Comparison of ENCODE assay signal across 9 cellular contexts in the genomic region with DNA sequence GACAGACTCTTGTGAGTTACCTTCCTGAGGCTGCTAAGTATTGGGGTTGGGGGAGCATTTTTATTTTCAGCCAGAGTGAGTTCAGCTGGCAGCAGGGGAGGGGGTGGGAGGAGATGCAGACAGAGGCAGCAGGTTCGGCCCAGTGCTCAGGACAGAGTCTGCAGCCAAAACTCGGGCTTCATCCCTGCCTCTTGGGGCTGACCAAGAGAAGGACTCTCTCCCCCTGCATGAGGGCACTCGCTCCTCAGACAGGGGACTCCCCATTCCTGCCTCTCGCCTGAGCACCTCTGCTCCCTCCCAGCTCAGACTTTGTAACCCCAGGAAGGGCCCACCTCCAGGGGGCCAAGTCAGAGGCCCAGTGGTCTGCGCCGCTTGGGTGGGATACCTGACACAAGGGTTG. TPM values are rescaled to one million over a fixed set of nuclear protein-coding genes. Genes with fewer than 3 reads are reported as not detected.
DNase-seq lines count a peak whose midpoint lies in the region; ATAC-seq and TF ChIP-seq lines count a peak whose summit lies in the region.
"Had no signal": no experiment of that assay in that cellular context is flagged by ENCODE, and none has a peak within 500 bp of the region (broad histone marks: within the 10 kb centered on the region; RNA-seq: fewer than 3 reads in every experiment).

No MANE protein-coding gene starts in this region.

- H3K4me3 ChIP-seq in OCI-LY3 (ENCODE audit: low read length), result no peak overlapping the region; the same call in 1 of the 2 replicates
- no peak overlapping the region for H3K4me3 ChIP-seq in esophagus muscularis mucosa

- H3K4me3 Mint-ChIP-seq in T-helper 2 cell treated with Interferon-gamma antibody and Interleukin-4, amounts not matched to agents 5 μg/mL and 100 μg/mL, for 36 hours, result peak overlapping the region; percentile 64
- peak overlapping the region; percentile 66 for H3K4me3 Mint-ChIP-seq in stimulated activated effector memory CD8-positive, alpha-beta T cell treated with anti-CD3 and anti-CD28 coated beads, Interleukin-12 subunit alpha, Interleukin-12 subunit beta, amount 100 ng/mL, for 72 hours

- no peak for TF ChIP-seq EP300 in esophagus muscularis mucosa (IDR thresholded peaks at IDR 0.05)

- H3K9ac ChIP-seq in OCI-LY3 (ENCODE audit: low read length), result no peak overlapping the region

- 89% methylated on average over 4 of the region's 6 CpGs for WGBS in esophagus muscularis mucosa

- ATAC-seq in stimulated activated effector memory CD8-positive, alpha-beta T cell treated with anti-CD3 and anti-CD28 coated beads, Interleukin-12 subunit alpha, Interleukin-12 subunit beta, amount 100 ng/mL, for 72 hours, result no peak

- no peaks in the 10 kb centered on the region for H3K9me3 Mint-ChIP-seq in T-helper 2 cell treated with Interferon-gamma antibody and Interleukin-4, amounts not matched to agents 5 μg/mL and 100 μg/mL, for 36 hours
- H3K9me3 Mint-ChIP-seq in stimulated activated effector memory CD8-positive, alpha-beta T cell treated with anti-CD3 and anti-CD28 coated beads, Interleukin-12 subunit alpha, Interleukin-12 subunit beta, amount 100 ng/mL, for 72 hours, result no peaks in the 10 kb centered on the region

- H2AFZ ChIP-seq in OCI-LY3 (ENCODE audit: low read depth, low read length), result no peak overlapping the region

- H3K36me3 ChIP-seq in OCI-LY3 (replicated peaks; ENCODE audit: low read depth, low read length) (peaks cover 4% of the 10 kb centered on the region), esophagus muscularis mucosa (peaks cover 0 to 9% (median 7%) of the 10 kb centered on the region in 4 donors)

- no peak for TF ChIP-seq POLR2A in esophagus muscularis mucosa (IDR thresholded peaks at IDR 0.05; ENCODE audit: low read depth)

- H4K20me1 ChIP-seq in OCI-LY3 (ENCODE audit: insufficient read depth, low read length), result peaks cover 30% of the 10 kb centered on the region

- no peak for TF ChIP-seq CTCF in OCI-LY3 (IDR thresholded peaks at IDR 0.05; ENCODE audit: low read depth, low read length)
- no peak for TF ChIP-seq CTCF in esophagus muscularis mucosa (IDR thresholded peaks at IDR 0.05)

- peaks cover 5% of the 10 kb centered on the region for H3K36me3 Mint-ChIP-seq in T-helper 2 cell treated with Interferon-gamma antibody and Interleukin-4, amounts not matched to agents 5 μg/mL and 100 μg/mL, for 36 hours (ENCODE audit: low read depth)
- H3K36me3 Mint-ChIP-seq in stimulated activated effector memory CD8-positive, alpha-beta T cell treated with anti-CD3 and anti-CD28 coated beads, Interleukin-12 subunit alpha, Interleukin-12 subunit beta, amount 100 ng/mL, for 72 hours, result peaks cover 22% of the 10 kb centered on the region

- DNase-seq in T-helper 2 cell treated with Interferon-gamma antibody and Interleukin-4, amounts not matched to agents 5 μg/mL and 100 μg/mL, for 36 hours (ENCODE audit: low spot score), result no peak
- DNase-seq in T-helper 2 cell, result no peak
- no peak for DNase-seq in esophagus muscularis mucosa (ENCODE audit: extremely low spot score)
- no peak for DNase-seq in stimulated activated effector memory CD8-positive, alpha-beta T cell treated with anti-CD3 and anti-CD28 coated beads, Interleukin-12 subunit alpha, Interleukin-12 subunit beta, amount 100 ng/mL, for 72 hours (ENCODE audit: low spot score in 2 of 2)
- no peak for DNase-seq in stimulated activated naive CD4-positive, alpha-beta T cell (lab: John Stamatoyannopoulos, UW)
- DNase-seq in NCI-H2196 treated with DMSO at 0.1 percent for 48 hours (lab: John Stamatoyannopoulos, UW; ENCODE audit: unreplicated experiment), result no peak
- DNase-seq in NCI-H82 (lab: John Stamatoyannopoulos, UW), result no peak
- DNase-seq: posterior cingulate gyrus had no signal

- peaks cover 3% of the 10 kb centered on the region for H3K27me3 Mint-ChIP-seq in T-helper 2 cell treated with Interferon-gamma antibody and Interleukin-4, amounts not matched to agents 5 μg/mL and 100 μg/mL, for 36 hours (ENCODE audit: low read depth)

- peak overlapping the region; percentile 61 for H3K27ac Mint-ChIP-seq in T-helper 2 cell treated with Interferon-gamma antibody and Interleukin-4, amounts not matched to agents 5 μg/mL and 100 μg/mL, for 36 hours
- H3K27ac Mint-ChIP-seq in stimulated activated effector memory CD8-positive, alpha-beta T cell treated with anti-CD3 and anti-CD28 coated beads, Interleukin-12 subunit alpha, Interleukin-12 subunit beta, amount 100 ng/mL, for 72 hours, result no peak overlapping the region

- peaks cover 33% of the 10 kb centered on the region for H3K4me1 Mint-ChIP-seq in T-helper 2 cell treated with Interferon-gamma antibody and Interleukin-4, amounts not matched to agents 5 μg/mL and 100 μg/mL, for 36 hours (ENCODE audit: low read depth)
- H3K4me1 Mint-ChIP-seq in stimulated activated effector memory CD8-positive, alpha-beta T cell treated with anti-CD3 and anti-CD28 coated beads, Interleukin-12 subunit alpha, Interleukin-12 subunit beta, amount 100 ng/mL, for 72 hours, result peaks cover 44% of the 10 kb centered on the region

- intact Hi-C loops in esophagus muscularis mucosa (cut with DNase I), result no loop called here

- H3K4me1 ChIP-seq in OCI-LY3 (ENCODE audit: low read length), result peaks cover 40% of the 10 kb centered on the region
- H3K4me1 ChIP-seq in esophagus muscularis mucosa, result peaks cover 62 to 87% (median 70%) of the 10 kb centered on the region in 4 donors

- no peaks in the 10 kb centered on the region for H3K9me3 ChIP-seq in OCI-LY3 (ENCODE audit: insufficient read depth, low read length)
- H3K9me3 ChIP-seq in esophagus muscularis mucosa, result no peaks in the 10 kb centered on the region

- peaks cover 38% of the 10 kb centered on the region for H3K27me3 ChIP-seq in OCI-LY3 (ENCODE audit: low read depth, low read length)
- H3K27me3 ChIP-seq in esophagus muscularis mucosa, result no peaks in the 10 kb centered on the region

- H3K4me2 ChIP-seq in OCI-LY3 (ENCODE audit: low read length), result peak overlapping the region; percentile 89

- H3K27ac ChIP-seq in OCI-LY3 (ENCODE audit: low read length), result no peak overlapping the region
- H3K27ac ChIP-seq in esophagus muscularis mucosa (replicated peaks in 1 of 4), result peak overlapping the region; percentile 84 to 97 (median 93)

- H3K79me2 ChIP-seq in OCI-LY3 (ENCODE audit: low read length), result peaks cover 37% of the 10 kb centered on the region

RNA-seq across cellular contexts. Expression of a gene that starts 1.1 kb away (rescaled TPM):
- total RNA-seq in esophagus muscularis mucosa, result 100 to 1,000 TPM; 162 to 267 (median 187) TPM

RNA-seq across cellular contexts. Expression of a gene that starts 4.2 kb away (rescaled TPM):
- 1 to 10 TPM; 2.5 to 6.4 (median 4.9) TPM for total RNA-seq in esophagus muscularis mucosa

RNA-seq across cellular contexts. Expression of a gene that starts 43.7 kb away (rescaled TPM):
- 100 to 1,000 TPM; 207 to 324 (median 290) TPM for total RNA-seq in esophagus muscularis mucosa
